ENCODE assay signal across 1 cellular context in the genomic region with DNA sequence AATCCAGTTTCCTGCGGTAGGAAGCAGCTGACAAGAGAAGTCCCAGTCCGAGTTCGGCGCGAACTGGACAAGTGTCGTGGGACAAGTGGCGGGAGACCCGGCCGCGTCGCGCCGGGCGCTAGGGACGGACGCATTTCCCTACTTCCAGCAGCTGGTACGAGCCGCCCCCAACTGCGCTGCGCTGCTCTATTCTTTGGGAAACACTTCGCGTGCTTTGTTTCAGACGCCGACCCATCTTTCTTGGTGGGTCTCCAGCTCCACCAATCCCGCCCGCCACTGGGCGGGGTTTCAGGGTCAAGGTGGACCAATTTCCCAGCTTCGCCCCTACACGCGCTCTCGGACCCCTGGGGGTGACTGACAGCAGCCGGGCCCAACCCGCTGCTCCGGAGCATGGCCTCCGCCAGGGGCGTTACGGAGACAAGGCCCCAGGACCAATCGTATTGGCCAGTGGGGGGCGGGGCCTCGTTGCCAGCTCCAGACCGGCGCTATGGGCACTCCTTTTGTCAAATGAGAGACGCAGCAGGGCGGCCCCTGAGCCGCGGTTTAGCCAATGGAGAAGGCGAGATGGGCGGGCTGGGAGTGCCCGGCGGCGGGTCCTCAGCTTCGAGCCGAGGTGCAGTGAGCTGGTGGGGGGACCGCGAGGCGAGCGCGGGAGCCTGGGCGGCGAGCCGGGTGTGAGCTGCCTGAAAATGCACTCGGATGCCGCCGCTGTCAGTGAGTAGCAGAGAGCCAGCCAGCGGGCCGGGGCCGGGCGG.
A peak's percentile ranks its signal among the peaks of the same experiment; 100 is the strongest.
TF ChIP-seq lines count a peak whose summit lies in the region.

A gene (plus strand): TSS at position 600 of the 755 bp plus-strand sequence. CDS start 90 bp downstream, at position 690.

TF ChIP-seq in HepG2, 621 proteins besides CTCF, POLR2A, EP300 and RAD21 (continued from another document and continues in another):
- TF ChIP-seq, protein P1, sequence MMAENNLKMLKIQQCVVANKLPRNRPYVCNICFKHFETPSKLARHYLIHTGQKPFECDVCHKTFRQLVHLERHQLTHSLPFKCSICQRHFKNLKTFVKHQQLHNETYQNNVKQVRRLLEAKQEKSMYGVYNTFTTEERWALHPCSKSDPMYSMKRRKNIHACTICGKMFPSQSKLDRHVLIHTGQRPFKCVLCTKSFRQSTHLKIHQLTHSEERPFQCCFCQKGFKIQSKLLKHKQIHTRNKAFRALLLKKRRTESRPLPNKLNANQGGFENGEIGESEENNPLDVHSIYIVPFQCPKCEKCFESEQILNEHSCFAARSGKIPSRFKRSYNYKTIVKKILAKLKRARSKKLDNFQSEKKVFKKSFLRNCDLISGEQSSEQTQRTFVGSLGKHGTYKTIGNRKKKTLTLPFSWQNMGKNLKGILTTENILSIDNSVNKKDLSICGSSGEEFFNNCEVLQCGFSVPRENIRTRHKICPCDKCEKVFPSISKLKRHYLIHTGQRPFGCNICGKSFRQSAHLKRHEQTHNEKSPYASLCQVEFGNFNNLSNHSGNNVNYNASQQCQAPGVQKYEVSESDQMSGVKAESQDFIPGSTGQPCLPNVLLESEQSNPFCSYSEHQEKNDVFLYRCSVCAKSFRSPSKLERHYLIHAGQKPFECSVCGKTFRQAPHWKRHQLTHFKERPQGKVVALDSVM (CRISPR knock-in tag; IDR thresholded peaks at IDR 0.05): peak; percentile 43; the same call in 1 of the 2 replicates
- TF ChIP-seq FOXJ3 (CRISPR knock-in tag; IDR thresholded peaks at IDR 0.05; ENCODE audit: borderline replicate concordance): no peak
- peak; percentile 64; the same call in 1 of the 2 replicates for TF ChIP-seq ZNF670 (CRISPR knock-in tag; IDR thresholded peaks at IDR 0.05; ENCODE audit: borderline replicate concordance)
- TF ChIP-seq, protein P2, sequence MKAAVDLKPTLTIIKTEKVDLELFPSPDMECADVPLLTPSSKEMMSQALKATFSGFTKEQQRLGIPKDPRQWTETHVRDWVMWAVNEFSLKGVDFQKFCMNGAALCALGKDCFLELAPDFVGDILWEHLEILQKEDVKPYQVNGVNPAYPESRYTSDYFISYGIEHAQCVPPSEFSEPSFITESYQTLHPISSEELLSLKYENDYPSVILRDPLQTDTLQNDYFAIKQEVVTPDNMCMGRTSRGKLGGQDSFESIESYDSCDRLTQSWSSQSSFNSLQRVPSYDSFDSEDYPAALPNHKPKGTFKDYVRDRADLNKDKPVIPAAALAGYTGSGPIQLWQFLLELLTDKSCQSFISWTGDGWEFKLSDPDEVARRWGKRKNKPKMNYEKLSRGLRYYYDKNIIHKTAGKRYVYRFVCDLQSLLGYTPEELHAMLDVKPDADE (CRISPR knock-in tag; IDR thresholded peaks at IDR 0.05): no peak
- no peak for TF ChIP-seq LCORL (IDR thresholded peaks at IDR 0.05)
- TF ChIP-seq LCORL (CRISPR knock-in tag; IDR thresholded peaks at IDR 0.05): no peak
- no peak for TF ChIP-seq ZNF672 (CRISPR knock-in tag; IDR thresholded peaks at IDR 0.05)
- no peak for TF ChIP-seq JDP2 (CRISPR knock-in tag; IDR thresholded peaks at IDR 0.05; ENCODE audit: borderline replicate concordance)
- no peak for TF ChIP-seq GATA4 (IDR thresholded peaks at IDR 0.05; ENCODE audit: borderline replicate concordance, low read depth)
- TF ChIP-seq SOX13 (IDR thresholded peaks at IDR 0.05): no peak
- TF ChIP-seq SOX13 (CRISPR knock-in tag; conservative IDR thresholded peaks at IDR 0.05 in 1 of 2, IDR thresholded peaks at IDR 0.05 in 1 of 2): peak in 1 of 2 experiments; percentile 22; a peak in 1 of 4 replicates
- TF ChIP-seq KLF6 (CRISPR knock-in tag; IDR thresholded peaks at IDR 0.05): no peak
- no peak for TF ChIP-seq MIER2 (CRISPR knock-in tag; IDR thresholded peaks at IDR 0.05)
- TF ChIP-seq, protein P3, sequence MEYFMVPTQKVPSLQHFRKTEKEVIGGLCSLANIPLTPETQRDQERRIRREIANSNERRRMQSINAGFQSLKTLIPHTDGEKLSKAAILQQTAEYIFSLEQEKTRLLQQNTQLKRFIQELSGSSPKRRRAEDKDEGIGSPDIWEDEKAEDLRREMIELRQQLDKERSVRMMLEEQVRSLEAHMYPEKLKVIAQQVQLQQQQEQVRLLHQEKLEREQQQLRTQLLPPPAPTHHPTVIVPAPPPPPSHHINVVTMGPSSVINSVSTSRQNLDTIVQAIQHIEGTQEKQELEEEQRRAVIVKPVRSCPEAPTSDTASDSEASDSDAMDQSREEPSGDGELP (IDR thresholded peaks at IDR 0.05; ENCODE audit: borderline replicate concordance, low read depth): no peak
- TF ChIP-seq ZNF782 (CRISPR knock-in tag; IDR thresholded peaks at IDR 0.05; ENCODE audit: borderline replicate concordance): no peak
- TF ChIP-seq, protein P4, sequence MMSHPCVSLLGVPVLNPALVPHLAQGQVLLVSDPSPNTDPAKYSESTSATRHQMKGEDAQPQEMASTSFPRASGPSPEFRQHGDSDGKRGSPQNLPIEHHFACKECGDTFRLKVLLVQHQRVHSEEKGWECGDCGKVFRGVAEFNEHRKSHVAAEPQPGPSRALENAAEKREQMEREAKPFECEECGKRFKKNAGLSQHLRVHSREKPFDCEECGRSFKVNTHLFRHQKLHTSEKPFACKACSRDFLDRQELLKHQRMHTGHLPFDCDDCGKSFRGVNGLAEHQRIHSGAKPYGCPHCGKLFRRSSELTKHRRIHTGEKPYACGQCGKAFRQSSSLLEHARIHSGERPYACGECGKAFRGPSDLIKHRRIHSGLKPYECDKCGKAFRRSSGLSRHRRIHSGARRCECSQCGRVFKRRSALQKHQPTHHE (CRISPR knock-in tag; IDR thresholded peaks at IDR 0.05; ENCODE audit: borderline replicate concordance): no peak
- TF ChIP-seq, protein P5, sequence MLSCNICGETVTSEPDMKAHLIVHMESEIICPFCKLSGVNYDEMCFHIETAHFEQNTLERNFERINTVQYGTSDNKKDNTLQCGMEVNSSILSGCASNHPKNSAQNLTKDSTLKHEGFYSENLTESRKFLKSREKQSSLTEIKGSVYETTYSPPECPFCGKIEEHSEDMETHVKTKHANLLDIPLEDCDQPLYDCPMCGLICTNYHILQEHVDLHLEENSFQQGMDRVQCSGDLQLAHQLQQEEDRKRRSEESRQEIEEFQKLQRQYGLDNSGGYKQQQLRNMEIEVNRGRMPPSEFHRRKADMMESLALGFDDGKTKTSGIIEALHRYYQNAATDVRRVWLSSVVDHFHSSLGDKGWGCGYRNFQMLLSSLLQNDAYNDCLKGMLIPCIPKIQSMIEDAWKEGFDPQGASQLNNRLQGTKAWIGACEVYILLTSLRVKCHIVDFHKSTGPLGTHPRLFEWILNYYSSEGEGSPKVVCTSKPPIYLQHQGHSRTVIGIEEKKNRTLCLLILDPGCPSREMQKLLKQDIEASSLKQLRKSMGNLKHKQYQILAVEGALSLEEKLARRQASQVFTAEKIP (CRISPR knock-in tag; IDR thresholded peaks at IDR 0.05; ENCODE audit: borderline replicate concordance): no peak
- TF ChIP-seq, protein P6, sequence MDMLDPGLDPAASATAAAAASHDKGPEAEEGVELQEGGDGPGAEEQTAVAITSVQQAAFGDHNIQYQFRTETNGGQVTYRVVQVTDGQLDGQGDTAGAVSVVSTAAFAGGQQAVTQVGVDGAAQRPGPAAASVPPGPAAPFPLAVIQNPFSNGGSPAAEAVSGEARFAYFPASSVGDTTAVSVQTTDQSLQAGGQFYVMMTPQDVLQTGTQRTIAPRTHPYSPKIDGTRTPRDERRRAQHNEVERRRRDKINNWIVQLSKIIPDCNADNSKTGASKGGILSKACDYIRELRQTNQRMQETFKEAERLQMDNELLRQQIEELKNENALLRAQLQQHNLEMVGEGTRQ (IDR thresholded peaks at IDR 0.05; ENCODE audit: low read depth, low read length): no peak
- TF ChIP-seq, protein P6 (CRISPR knock-in tag; IDR thresholded peaks at IDR 0.05; ENCODE audit: borderline replicate concordance): no peak
- TF ChIP-seq, protein P7, sequence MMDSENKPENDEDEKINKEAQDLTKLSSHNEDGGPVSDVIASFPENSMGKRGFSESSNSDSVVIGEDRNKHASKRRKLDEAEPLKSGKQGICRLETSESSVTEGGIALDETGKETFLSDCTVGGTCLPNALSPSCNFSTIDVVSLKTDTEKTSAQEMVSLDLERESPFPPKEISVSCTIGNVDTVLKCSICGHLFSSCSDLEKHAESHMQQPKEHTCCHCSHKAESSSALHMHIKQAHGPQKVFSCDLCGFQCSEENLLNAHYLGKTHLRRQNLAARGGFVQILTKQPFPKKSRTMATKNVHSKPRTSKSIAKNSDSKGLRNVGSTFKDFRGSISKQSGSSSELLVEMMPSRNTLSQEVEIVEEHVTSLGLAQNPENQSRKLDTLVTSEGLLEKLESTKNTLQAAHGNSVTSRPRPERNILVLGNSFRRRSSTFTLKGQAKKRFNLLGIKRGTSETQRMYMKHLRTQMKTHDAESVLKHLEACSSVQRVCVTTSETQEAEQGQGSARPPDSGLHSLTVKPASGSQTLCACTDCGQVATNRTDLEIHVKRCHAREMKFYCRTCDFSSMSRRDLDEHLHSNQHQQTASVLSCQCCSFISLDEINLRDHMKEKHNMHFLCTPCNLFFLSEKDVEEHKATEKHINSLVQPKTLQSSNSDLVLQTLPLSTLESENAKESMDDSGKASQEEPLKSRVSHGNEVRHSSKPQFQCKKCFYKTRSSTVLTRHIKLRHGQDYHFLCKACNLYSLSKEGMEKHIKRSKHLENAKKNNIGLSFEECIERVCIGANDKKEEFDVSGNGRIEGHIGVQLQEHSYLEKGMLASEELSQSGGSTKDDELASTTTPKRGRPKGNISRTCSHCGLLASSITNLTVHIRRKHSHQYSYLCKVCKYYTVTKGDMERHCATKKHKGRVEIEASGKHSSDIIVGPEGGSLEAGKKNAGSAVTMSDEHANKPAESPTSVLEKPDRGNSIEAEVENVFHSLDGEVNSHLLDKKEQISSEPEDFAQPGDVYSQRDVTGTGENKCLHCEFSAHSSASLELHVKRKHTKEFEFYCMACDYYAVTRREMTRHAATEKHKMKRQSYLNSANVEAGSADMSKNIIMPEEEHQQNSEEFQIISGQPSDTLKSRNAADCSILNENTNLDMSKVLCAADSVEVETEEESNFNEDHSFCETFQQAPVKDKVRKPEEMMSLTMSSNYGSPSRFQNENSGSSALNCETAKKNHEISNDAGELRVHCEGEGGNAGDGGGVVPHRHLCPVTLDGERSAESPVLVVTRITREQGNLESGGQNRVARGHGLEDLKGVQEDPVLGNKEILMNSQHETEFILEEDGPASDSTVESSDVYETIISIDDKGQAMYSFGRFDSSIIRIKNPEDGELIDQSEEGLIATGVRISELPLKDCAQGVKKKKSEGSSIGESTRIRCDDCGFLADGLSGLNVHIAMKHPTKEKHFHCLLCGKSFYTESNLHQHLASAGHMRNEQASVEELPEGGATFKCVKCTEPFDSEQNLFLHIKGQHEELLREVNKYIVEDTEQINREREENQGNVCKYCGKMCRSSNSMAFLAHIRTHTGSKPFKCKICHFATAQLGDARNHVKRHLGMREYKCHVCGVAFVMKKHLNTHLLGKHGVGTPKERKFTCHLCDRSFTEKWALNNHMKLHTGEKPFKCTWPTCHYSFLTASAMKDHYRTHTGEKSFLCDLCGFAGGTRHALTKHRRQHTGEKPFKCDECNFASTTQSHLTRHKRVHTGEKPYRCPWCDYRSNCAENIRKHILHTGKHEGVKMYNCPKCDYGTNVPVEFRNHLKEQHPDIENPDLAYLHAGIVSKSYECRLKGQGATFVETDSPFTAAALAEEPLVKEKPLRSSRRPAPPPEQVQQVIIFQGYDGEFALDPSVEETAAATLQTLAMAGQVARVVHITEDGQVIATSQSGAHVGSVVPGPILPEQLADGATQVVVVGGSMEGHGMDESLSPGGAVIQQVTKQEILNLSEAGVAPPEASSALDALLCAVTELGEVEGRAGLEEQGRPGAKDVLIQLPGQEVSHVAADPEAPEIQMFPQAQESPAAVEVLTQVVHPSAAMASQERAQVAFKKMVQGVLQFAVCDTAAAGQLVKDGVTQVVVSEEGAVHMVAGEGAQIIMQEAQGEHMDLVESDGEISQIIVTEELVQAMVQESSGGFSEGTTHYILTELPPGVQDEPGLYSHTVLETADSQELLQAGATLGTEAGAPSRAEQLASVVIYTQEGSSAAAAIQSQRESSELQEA (CRISPR knock-in tag; IDR thresholded peaks at IDR 0.05; ENCODE audit: not compliant biosample characterization): no peak
- TF ChIP-seq IKZF4 (CRISPR knock-in tag; IDR thresholded peaks at IDR 0.05; ENCODE audit: borderline replicate concordance, low read depth, not compliant biosample characterization): no peak
- 0 out of 2 replicates have a peak, but pooled peaks have one; percentile 13 for TF ChIP-seq ZNF788 (CRISPR knock-in tag; IDR thresholded peaks at IDR 0.05; ENCODE audit: borderline replicate concordance)
- no peak for TF ChIP-seq ZSCAN21 (CRISPR knock-in tag; IDR thresholded peaks at IDR 0.05; ENCODE audit: borderline replicate concordance)
- TF ChIP-seq RFX5 (IDR thresholded peaks at IDR 0.05; ENCODE audit: low read depth, low read length): no peak
